ENCODE assay signal across 18 cellular contexts in the genomic region with DNA sequence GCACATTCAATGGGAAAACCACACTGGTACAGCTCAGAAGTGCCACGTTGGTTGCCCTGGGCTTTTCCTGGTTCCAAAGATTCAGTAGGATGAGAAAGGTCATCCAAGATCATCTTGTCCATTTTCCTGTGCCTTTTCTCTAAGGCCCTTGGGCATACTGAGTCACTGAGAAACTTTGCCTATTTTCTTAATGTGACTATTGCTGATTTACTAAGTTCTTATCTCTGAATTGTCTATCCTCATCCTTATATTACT. TPM values are rescaled to one million over a fixed set of nuclear protein-coding genes. Genes with fewer than 3 reads are reported as not detected.
DNase-seq lines count a peak whose midpoint lies in the region; ATAC-seq and TF ChIP-seq lines count a peak whose summit lies in the region.
"Had no signal": no experiment of that assay in that cellular context is flagged by ENCODE, and none has a peak within 500 bp of the region (broad histone marks: within the 10 kb centered on the region; RNA-seq: fewer than 3 reads in every experiment).

No MANE protein-coding gene starts in this region.

- intact Hi-C loops in esophagus muscularis mucosa (cut with DNase I), result no loop called here
- intact Hi-C loops in transverse colon (cut with DNase I; ENCODE audit: low total_unique reads), result no loop called here

- no peak overlapping the region for H3K9ac ChIP-seq in muscle layer of colon (ENCODE audit: low read length)
- H3K9ac ChIP-seq: neural progenitor cell had no signal

- H3K4me1 ChIP-seq in esophagus muscularis mucosa (peaks cover 12 to 69% (median 57%) of the 10 kb centered on the region in 4 donors), muscle layer of colon (ENCODE audit: insufficient read depth, low read length) (peaks cover 66% of the 10 kb centered on the region), transverse colon (peaks cover 4 to 65% (median 19%) of the 10 kb centered on the region in 4 donors)
- H3K4me1 ChIP-seq: foreskin keratinocyte had no signal

- no peaks in the 10 kb centered on the region for H3K9me3 ChIP-seq in esophagus muscularis mucosa
- H3K9me3 ChIP-seq in muscle layer of colon (ENCODE audit: low read length), result no peaks in the 10 kb centered on the region
- no peaks in the 10 kb centered on the region for H3K9me3 ChIP-seq in transverse colon

- WGBS in esophagus muscularis mucosa, result no CpG with 5 or more reads among the region's 1 CpG
- WGBS in transverse colon (ENCODE audit: low coverage in 1 of 2), 2 donors, result 45% methylated on average over 1 of the region's 1 CpG; no CpG with 5 or more reads in 1 of the 2 donors

- TF ChIP-seq CTCF in VCaP (conservative IDR thresholded peaks at IDR 0.05) (no peak), esophagus muscularis mucosa (IDR thresholded peaks at IDR 0.05) (no peak), transverse colon (IDR thresholded peaks at IDR 0.05) (no peak)

- DNase-seq in esophagus muscularis mucosa (ENCODE audit: extremely low spot score), result no peak
- no peak for DNase-seq in transverse colon
- no peak for DNase-seq in activated CD4-positive, alpha-beta T cell treated with anti-CD3 and anti-CD28 coated beads, Interleukin-2, amount 50 U/mL, for 48 hours
- DNase-seq in NCI-H524 (lab: John Stamatoyannopoulos, UW), result no peak
- DNase-seq: activated CD4-positive, alpha-beta T cell treated with anti-CD3 and anti-CD28 coated beads, Interleukin-2, amount 10 ng/mL, durations not matched to agents 24 days and 14 days; activated naive CD8-positive, alpha-beta T cell treated with anti-CD3 and anti-CD28 coated beads for 36 hours; DND-41; foreskin keratinocyte; H9; NCI-H146; NCI-H2171; SHP77; stimulated activated CD4-positive, alpha-beta T cell treated with anti-CD3 and anti-CD28 coated beads, Interleukin-12 subunit alpha, Interleukin-12 subunit beta, amount 100 ng/mL, for 4 hours; T-helper 1 cell had no signal

- in situ Hi-C loops in transverse colon (cut with MboI; ENCODE audit: low pct_ligation_motif_present in 1 of 4, low pct_unique_long_range_greater_than_20kb in 1 of 4, low sequenced_read_pairs in 3 of 4), result no loop called here

- no peak for ATAC-seq in GM21825 (IDR thresholded peaks at IDR 0.05; ENCODE audit: unreplicated experiment)

- H3K4me3 ChIP-seq in esophagus muscularis mucosa (no peak overlapping the region), muscle layer of colon (ENCODE audit: low read depth in 1 of 2, low read length in 2 of 2) (no peak overlapping the region), transverse colon (no peak overlapping the region)
- H3K4me3 ChIP-seq: neural progenitor cell had no signal

- TF ChIP-seq EP300 in esophagus muscularis mucosa (IDR thresholded peaks at IDR 0.05) (no peak), transverse colon (IDR thresholded peaks at IDR 0.05; ENCODE audit: low read depth) (no peak)

- no peak for TF ChIP-seq POLR2A in esophagus muscularis mucosa (IDR thresholded peaks at IDR 0.05; ENCODE audit: low read depth)
- no peak for TF ChIP-seq POLR2A in transverse colon (IDR thresholded peaks at IDR 0.05)

- H3K36me3 ChIP-seq in esophagus muscularis mucosa (no peaks in the 10 kb centered on the region), muscle layer of colon (ENCODE audit: insufficient read depth, low read length) (no peaks in the 10 kb centered on the region), transverse colon (no peaks in the 10 kb centered on the region)
- H3K36me3 ChIP-seq: neural progenitor cell had no signal

- H3K27me3 ChIP-seq in esophagus muscularis mucosa (no peaks in the 10 kb centered on the region), muscle layer of colon (ENCODE audit: control insufficient read depth in 1 of 2, insufficient read depth in 2 of 2, low read length in 2 of 2) (no peaks in the 10 kb centered on the region), transverse colon (no peaks in the 10 kb centered on the region)
- H3K27me3 ChIP-seq: foreskin keratinocyte, neural progenitor cell had no signal

- H3K27ac ChIP-seq in VCaP (peak overlapping the region; percentile 79), esophagus muscularis mucosa (replicated peaks in 1 of 4) (peak overlapping the region; percentile 54 to 57 (median 56)), muscle layer of colon (ENCODE audit: low read depth, low read length) (peak overlapping the region; percentile 68), transverse colon (peak overlapping the region; percentile 53 to 77 (median 72))
- H3K27ac ChIP-seq: foreskin keratinocyte, neural progenitor cell had no signal

RNA-seq across cellular contexts. Expression of a gene that starts 57.2 kb away (rescaled TPM):
- total RNA-seq in esophagus muscularis mucosa, result 1 to 10 TPM; 5.4 to 9.3 (median 6.2) TPM
- 100 to 1,000 TPM in 1 of 4 donors, 10 to 100 TPM in 3; 13.1 to 129 (median 17.5) TPM for total RNA-seq in transverse colon
